ENCODE assay signal across 8 cellular contexts in genomic region chr14:102096569-102097188, GRCh38. TPM values are rescaled to one million over a fixed set of nuclear protein-coding genes. Genes with fewer than 3 reads are reported as not detected.
A peak's percentile ranks its signal among the peaks of the same experiment; 100 is the strongest.
DNase-seq lines count a peak whose midpoint lies in the region; ATAC-seq and TF ChIP-seq lines count a peak whose summit lies in the region.

No MANE protein-coding gene starts in this region.

- no peak overlapping the region for H3K4me3 ChIP-seq in kidney epithelial cell (ENCODE audit: low read depth, low read length)

- no peaks in the 10 kb centered on the region for H3K27me3 ChIP-seq in kidney epithelial cell (ENCODE audit: control insufficient read depth, insufficient read depth, low read length)

- H3K4me3 Mint-ChIP-seq in central memory CD8-positive, alpha-beta T cell: no peak overlapping the region

- H3K36me3 ChIP-seq in kidney epithelial cell (ENCODE audit: control insufficient read depth, insufficient read depth, low read length): no peaks in the 10 kb centered on the region

- H3K9me3 Mint-ChIP-seq in central memory CD8-positive, alpha-beta T cell: no peaks in the 10 kb centered on the region

- ATAC-seq in central memory CD8-positive, alpha-beta T cell (replicated peaks; ENCODE audit: extremely low read depth, poor library complexity, severe bottlenecking): peak; percentile 68
- no peak for ATAC-seq in GM21360 (IDR thresholded peaks at IDR 0.05; ENCODE audit: unreplicated experiment)

- no peaks in the 10 kb centered on the region for H3K27me3 Mint-ChIP-seq in central memory CD8-positive, alpha-beta T cell

- no peaks in the 10 kb centered on the region for H3K36me3 Mint-ChIP-seq in central memory CD8-positive, alpha-beta T cell (ENCODE audit: insufficient read depth)

- peaks cover 6% of the 10 kb centered on the region for H3K4me1 Mint-ChIP-seq in central memory CD8-positive, alpha-beta T cell

- H3K27ac Mint-ChIP-seq in central memory CD8-positive, alpha-beta T cell (ENCODE audit: low read depth): no peak overlapping the region

- DNase-seq in activated gamma-delta T cell treated with Interleukin-2 at 50 U/mL for 16 hours (peak; percentile 69), activated gamma-delta T cell (lab: John Stamatoyannopoulos, UW) (no peak), NCI-H2171 (lab: John Stamatoyannopoulos, UW) (peak; percentile 70), kidney epithelial cell (ENCODE audit: low read depth) (no peak)
- peak; percentile 42 for DNase-seq in activated CD4-positive, CD25-positive, alpha-beta regulatory T cell treated with anti-CD3 and anti-CD28 coated beads, Interleukin-2, amount 50 U/mL, for 16 hours (ENCODE audit: low read depth, low spot score)
- peak; percentile 29 to 56 for DNase-seq in central memory CD8-positive, alpha-beta T cell (ENCODE audit: low spot score in 2 of 2)
- DNase-seq in stimulated activated CD4-positive, alpha-beta T cell treated with anti-CD3 and anti-CD28 coated beads, Interleukin-1b, Interleukin-23, amount 100 ng/mL, for 24 hours (ENCODE audit: low read depth in 4 of 4, low spot score in 1 of 4): peak; percentile 36 to 58 (median 46)

- TF ChIP-seq CTCF in kidney epithelial cell (IDR thresholded peaks at IDR 0.05; ENCODE audit: insufficient read depth, low read length, poor library complexity, severe bottlenecking): peak; percentile 77

RNA-seq across cellular contexts. Expression of gene HSP90AA1, which starts 9.8 kb away (rescaled TPM):
- total RNA-seq in kidney epithelial cell: 648 and 691 TPM in 2 replicates

RNA-seq across cellular contexts. Expression of gene WDR20, which starts 43.0 kb away (rescaled TPM):
- total RNA-seq in kidney epithelial cell: 14.0 and 16.2 TPM in 2 replicates

Comparison
In these comparisons a context has a peak if more than half of its experiments do, and no peak if none do; other contexts are left out.
1. DNase-seq: peak in activated gamma-delta T cell treated with Interleukin-2 at 50 U/mL for 16 hours (single experiment), NCI-H2171 (single experiment), activated CD4-positive, CD25-positive, alpha-beta regulatory T cell treated with anti-CD3 and anti-CD28 coated beads, Interleukin-2, amount 50 U/mL, for 16 hours (single experiment), central memory CD8-positive, alpha-beta T cell (2 of 2) and stimulated activated CD4-positive, alpha-beta T cell treated with anti-CD3 and anti-CD28 coated beads, Interleukin-1b, Interleukin-23, amount 100 ng/mL, for 24 hours (4 of 4); none in activated gamma-delta T cell (single experiment) and kidney epithelial cell (single experiment).